Comparison of ENCODE assay signal across 8 cellular contexts in the genomic region with DNA sequence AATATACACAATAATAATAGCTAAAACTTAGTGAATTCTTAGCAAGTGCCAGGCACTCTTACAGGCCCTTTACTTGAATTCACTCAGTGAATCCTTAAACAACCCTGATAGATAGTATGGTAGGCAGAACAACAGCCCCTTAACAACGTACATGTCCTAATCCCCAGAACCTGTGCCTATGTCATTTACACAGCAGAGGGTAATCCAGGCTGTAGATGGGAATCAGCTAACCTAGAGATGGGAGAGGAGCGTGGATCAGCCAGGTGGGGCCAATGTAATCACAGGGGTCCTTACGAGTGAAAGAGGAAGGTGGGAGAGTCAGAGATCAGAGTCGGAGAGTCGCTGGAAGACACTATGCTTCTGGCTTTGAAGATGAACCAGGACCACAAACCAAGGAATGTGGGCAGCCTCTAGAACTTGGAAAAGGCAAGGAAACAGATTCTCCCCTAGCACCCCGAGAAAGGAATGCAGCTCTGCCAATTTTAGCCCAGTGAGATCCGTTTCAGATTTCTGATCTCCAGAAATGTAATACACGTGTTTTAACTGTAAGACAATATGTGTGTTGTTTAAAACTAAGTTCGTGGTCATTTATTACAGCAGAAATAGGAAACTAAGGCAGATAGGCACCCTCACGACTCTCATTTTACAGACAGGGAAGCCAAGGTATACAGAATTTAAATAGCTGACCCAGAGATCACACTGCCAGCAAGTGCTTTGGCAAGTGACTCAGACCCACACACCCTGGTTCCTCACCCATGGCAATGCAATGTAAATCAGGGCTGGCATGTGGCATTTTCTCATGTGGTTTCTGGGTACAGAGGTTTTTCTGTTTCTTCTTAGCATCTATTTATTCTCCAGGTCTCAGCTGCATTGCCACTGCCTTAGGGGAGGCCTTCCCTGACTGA.
A peak's percentile ranks its signal among the peaks of the same experiment; 100 is the strongest.
DNase-seq lines count a peak whose midpoint lies in the region; ATAC-seq and TF ChIP-seq lines count a peak whose summit lies in the region.

No MANE protein-coding gene starts in this region.

- intact Hi-C loops in left colon (cut with DNase I, micrococcal nuclease): no loop called here

- no peak for TF ChIP-seq CTCF in BE2C (IDR thresholded peaks at IDR 0.05; ENCODE audit: low read depth, low read length)

- peaks cover 36 to 69% (median 61%) of the 10 kb centered on the region in 4 donors for H3K4me1 Mint-ChIP-seq in CD4-positive, CD25-positive, alpha-beta regulatory T cell
- peaks cover 45% of the 10 kb centered on the region for H3K4me1 Mint-ChIP-seq in T-helper 17 cell

- DNase-seq in CD4-positive, CD25-positive, alpha-beta regulatory T cell: no peak
- DNase-seq in T-helper 17 cell (no peak), left colon (peak; percentile 44 to 67), BE2C (no peak), epidermal melanocyte (ENCODE audit: insufficient read length, low spot score) (no peak)
- no peak for DNase-seq in stimulated activated naive CD4-positive, alpha-beta T cell treated with Interleukin-2 at 50 U/mL for 16 hours (lab: John Stamatoyannopoulos, UW)

- no peaks in the 10 kb centered on the region for H3K27me3 Mint-ChIP-seq in CD4-positive, CD25-positive, alpha-beta regulatory T cell
- H3K27me3 Mint-ChIP-seq in T-helper 17 cell: no peaks in the 10 kb centered on the region

- H3K9me3 Mint-ChIP-seq in CD4-positive, CD25-positive, alpha-beta regulatory T cell: peaks cover 0 to 1% (median 0%) of the 10 kb centered on the region in 7 donors

- H3K9me3 ChIP-seq in CD4-positive, CD25-positive, alpha-beta regulatory T cell (ENCODE audit: control insufficient read depth in 2 of 2, low read length in 2 of 2): no peaks in the 10 kb centered on the region
- no peaks in the 10 kb centered on the region for H3K9me3 ChIP-seq in T-helper 17 cell (ENCODE audit: control insufficient read depth, low read length, poor library complexity, severe bottlenecking)
- no peaks in the 10 kb centered on the region for H3K9me3 ChIP-seq in BE2C

- H3K27ac ChIP-seq in CD4-positive, CD25-positive, alpha-beta regulatory T cell (ENCODE audit: insufficient read depth, low read length, poor library complexity, severe bottlenecking): no peak overlapping the region

- H3K4me3 ChIP-seq in CD4-positive, CD25-positive, alpha-beta regulatory T cell (ENCODE audit: low read depth, low read length): no peak overlapping the region
- H3K4me3 ChIP-seq in BE2C (ENCODE audit: low read depth, low read length): no peak overlapping the region

- ATAC-seq in CD4-positive, CD25-positive, alpha-beta regulatory T cell (ENCODE audit: low read depth in 2 of 2): peak; percentile 48 to 56
- peak; percentile 30 for ATAC-seq in GM21723 (IDR thresholded peaks at IDR 0.05; ENCODE audit: unreplicated experiment)
- peak; percentile 52 for ATAC-seq in T-helper 17 cell
- ATAC-seq in left colon: peak; percentile 61
- ATAC-seq in HG03159 (IDR thresholded peaks at IDR 0.05; ENCODE audit: unreplicated experiment): no peak

- H3K36me3 Mint-ChIP-seq in CD4-positive, CD25-positive, alpha-beta regulatory T cell: peaks cover 1% of the 10 kb centered on the region
- no peaks in the 10 kb centered on the region for H3K36me3 Mint-ChIP-seq in T-helper 17 cell (ENCODE audit: low read depth)

- no peaks in the 10 kb centered on the region for H3K27me3 ChIP-seq in CD4-positive, CD25-positive, alpha-beta regulatory T cell (ENCODE audit: control insufficient read depth, insufficient read depth, low read length)
- peaks cover 12% of the 10 kb centered on the region for H3K27me3 ChIP-seq in BE2C

- H3K36me3 ChIP-seq in CD4-positive, CD25-positive, alpha-beta regulatory T cell (ENCODE audit: control insufficient read depth, insufficient read depth, low read length): no peaks in the 10 kb centered on the region
- H3K36me3 ChIP-seq in BE2C: no peaks in the 10 kb centered on the region

- no peak overlapping the region for H3K4me3 Mint-ChIP-seq in CD4-positive, CD25-positive, alpha-beta regulatory T cell
- no peak overlapping the region for H3K4me3 Mint-ChIP-seq in T-helper 17 cell

- peak overlapping the region in 1 of 3 donors; percentile 65 for H3K27ac Mint-ChIP-seq in CD4-positive, CD25-positive, alpha-beta regulatory T cell
- no peak overlapping the region for H3K27ac Mint-ChIP-seq in T-helper 17 cell

- H3K4me1 ChIP-seq in CD4-positive, CD25-positive, alpha-beta regulatory T cell (ENCODE audit: control insufficient read depth, insufficient read depth, low read length, poor library complexity, severe bottlenecking): peaks cover 20% of the 10 kb centered on the region
- no peaks in the 10 kb centered on the region for H3K4me1 ChIP-seq in BE2C

Comparison
In these comparisons a context has a peak if more than half of its experiments do, and no peak if none do; other contexts are left out.
1. DNase-seq: peak in left colon (2 of 2); none in CD4-positive, CD25-positive, alpha-beta regulatory T cell (0 of 3), T-helper 17 cell (0 of 3), BE2C (single experiment), stimulated activated naive CD4-positive, alpha-beta T cell treated with Interleukin-2 at 50 U/mL for 16 hours (single experiment) and epidermal melanocyte (single experiment).